ENCODE assay signal across 1 cellular context in the genomic region with DNA sequence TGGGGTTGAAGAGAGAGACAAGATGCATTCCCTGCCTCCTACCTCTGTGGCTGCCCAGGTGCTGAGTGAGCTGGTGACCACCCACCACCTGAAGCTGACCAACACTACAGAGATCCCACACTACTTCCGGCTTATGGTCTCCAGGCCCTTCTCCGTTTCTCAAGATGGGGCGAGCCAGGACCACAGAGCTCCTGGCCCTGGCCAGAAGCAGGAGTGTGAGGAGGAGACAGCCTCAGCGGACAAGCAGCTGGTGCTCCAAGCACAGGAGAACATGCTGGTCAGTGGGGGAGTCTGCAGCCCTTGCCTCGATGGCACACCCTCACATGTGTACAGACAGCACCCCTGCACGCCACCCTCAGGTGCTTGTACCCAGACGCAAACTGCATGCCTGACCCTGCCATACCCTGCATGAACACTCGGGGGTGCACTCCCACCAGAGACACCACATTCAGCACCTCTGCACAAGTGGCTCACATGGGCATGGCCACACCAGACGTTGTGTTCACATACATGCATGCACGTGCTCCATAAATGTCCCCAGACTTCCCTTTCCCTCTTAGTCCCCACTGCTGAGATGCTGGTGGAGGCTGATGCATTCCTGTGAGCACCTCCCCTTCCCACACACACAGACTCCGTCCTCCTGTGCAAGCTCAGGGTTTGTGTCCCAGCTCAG.
TF ChIP-seq lines count a peak whose summit lies in the region.

No MANE protein-coding gene starts in this region.

TF ChIP-seq in K562, 482 proteins besides CTCF, POLR2A, EP300 and RAD21 (continued from another document and continues in another):
- TF ChIP-seq, protein P1, sequence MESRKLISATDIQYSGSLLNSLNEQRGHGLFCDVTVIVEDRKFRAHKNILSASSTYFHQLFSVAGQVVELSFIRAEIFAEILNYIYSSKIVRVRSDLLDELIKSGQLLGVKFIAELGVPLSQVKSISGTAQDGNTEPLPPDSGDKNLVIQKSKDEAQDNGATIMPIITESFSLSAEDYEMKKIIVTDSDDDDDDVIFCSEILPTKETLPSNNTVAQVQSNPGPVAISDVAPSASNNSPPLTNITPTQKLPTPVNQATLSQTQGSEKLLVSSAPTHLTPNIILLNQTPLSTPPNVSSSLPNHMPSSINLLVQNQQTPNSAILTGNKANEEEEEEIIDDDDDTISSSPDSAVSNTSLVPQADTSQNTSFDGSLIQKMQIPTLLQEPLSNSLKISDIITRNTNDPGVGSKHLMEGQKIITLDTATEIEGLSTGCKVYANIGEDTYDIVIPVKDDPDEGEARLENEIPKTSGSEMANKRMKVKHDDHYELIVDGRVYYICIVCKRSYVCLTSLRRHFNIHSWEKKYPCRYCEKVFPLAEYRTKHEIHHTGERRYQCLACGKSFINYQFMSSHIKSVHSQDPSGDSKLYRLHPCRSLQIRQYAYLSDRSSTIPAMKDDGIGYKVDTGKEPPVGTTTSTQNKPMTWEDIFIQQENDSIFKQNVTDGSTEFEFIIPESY (CRISPR knock-in tag; IDR thresholded peaks at IDR 0.05) = no peak
- TF ChIP-seq, protein P2, sequence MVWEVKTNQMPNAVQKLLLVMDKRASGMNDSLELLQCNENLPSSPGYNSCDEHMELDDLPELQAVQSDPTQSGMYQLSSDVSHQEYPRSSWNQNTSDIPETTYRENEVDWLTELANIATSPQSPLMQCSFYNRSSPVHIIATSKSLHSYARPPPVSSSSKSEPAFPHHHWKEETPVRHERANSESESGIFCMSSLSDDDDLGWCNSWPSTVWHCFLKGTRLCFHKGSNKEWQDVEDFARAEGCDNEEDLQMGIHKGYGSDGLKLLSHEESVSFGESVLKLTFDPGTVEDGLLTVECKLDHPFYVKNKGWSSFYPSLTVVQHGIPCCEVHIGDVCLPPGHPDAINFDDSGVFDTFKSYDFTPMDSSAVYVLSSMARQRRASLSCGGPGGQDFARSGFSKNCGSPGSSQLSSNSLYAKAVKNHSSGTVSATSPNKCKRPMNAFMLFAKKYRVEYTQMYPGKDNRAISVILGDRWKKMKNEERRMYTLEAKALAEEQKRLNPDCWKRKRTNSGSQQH (CRISPR knock-in tag; IDR thresholded peaks at IDR 0.05) = 0 out of 2 replicates have a peak, but pooled peaks have one; percentile 34
- peak; percentile 19; the same call in 1 of the 2 replicates for TF ChIP-seq ARID2 (IDR thresholded peaks at IDR 0.05)
- TF ChIP-seq TCF3 (CRISPR knock-in tag; IDR thresholded peaks at IDR 0.05) = no peak
- no peak for TF ChIP-seq RFX1 (IDR thresholded peaks at IDR 0.05)
- TF ChIP-seq SUPT5H (IDR thresholded peaks at IDR 0.05) = peak; percentile 52
- TF ChIP-seq POLR2AphosphoS2 (IDR thresholded peaks at IDR 0.05; ENCODE audit: low read length) = peak; percentile 67; the same call in 1 of the 2 replicates
- no peak for TF ChIP-seq MTA3 (IDR thresholded peaks at IDR 0.05; ENCODE audit: borderline replicate concordance)
- peak; percentile 64; the same call in 1 of the 2 replicates for TF ChIP-seq CC2D1A (IDR thresholded peaks at IDR 0.05)
- 0 out of 2 replicates have a peak, but pooled peaks have one; percentile 8 for TF ChIP-seq GTF2F1 (IDR thresholded peaks at IDR 0.05; ENCODE audit: low read depth, low read length)
- 0 out of 2 replicates have a peak, but pooled peaks have one; percentile 24 for TF ChIP-seq PTBP1 (IDR thresholded peaks at IDR 0.05; ENCODE audit: low read depth, low read length)
- peak; percentile 43; the same call in 1 of the 2 replicates for TF ChIP-seq RBFOX2 (IDR thresholded peaks at IDR 0.05; ENCODE audit: low read depth, low read length)
- TF ChIP-seq, protein P3, sequence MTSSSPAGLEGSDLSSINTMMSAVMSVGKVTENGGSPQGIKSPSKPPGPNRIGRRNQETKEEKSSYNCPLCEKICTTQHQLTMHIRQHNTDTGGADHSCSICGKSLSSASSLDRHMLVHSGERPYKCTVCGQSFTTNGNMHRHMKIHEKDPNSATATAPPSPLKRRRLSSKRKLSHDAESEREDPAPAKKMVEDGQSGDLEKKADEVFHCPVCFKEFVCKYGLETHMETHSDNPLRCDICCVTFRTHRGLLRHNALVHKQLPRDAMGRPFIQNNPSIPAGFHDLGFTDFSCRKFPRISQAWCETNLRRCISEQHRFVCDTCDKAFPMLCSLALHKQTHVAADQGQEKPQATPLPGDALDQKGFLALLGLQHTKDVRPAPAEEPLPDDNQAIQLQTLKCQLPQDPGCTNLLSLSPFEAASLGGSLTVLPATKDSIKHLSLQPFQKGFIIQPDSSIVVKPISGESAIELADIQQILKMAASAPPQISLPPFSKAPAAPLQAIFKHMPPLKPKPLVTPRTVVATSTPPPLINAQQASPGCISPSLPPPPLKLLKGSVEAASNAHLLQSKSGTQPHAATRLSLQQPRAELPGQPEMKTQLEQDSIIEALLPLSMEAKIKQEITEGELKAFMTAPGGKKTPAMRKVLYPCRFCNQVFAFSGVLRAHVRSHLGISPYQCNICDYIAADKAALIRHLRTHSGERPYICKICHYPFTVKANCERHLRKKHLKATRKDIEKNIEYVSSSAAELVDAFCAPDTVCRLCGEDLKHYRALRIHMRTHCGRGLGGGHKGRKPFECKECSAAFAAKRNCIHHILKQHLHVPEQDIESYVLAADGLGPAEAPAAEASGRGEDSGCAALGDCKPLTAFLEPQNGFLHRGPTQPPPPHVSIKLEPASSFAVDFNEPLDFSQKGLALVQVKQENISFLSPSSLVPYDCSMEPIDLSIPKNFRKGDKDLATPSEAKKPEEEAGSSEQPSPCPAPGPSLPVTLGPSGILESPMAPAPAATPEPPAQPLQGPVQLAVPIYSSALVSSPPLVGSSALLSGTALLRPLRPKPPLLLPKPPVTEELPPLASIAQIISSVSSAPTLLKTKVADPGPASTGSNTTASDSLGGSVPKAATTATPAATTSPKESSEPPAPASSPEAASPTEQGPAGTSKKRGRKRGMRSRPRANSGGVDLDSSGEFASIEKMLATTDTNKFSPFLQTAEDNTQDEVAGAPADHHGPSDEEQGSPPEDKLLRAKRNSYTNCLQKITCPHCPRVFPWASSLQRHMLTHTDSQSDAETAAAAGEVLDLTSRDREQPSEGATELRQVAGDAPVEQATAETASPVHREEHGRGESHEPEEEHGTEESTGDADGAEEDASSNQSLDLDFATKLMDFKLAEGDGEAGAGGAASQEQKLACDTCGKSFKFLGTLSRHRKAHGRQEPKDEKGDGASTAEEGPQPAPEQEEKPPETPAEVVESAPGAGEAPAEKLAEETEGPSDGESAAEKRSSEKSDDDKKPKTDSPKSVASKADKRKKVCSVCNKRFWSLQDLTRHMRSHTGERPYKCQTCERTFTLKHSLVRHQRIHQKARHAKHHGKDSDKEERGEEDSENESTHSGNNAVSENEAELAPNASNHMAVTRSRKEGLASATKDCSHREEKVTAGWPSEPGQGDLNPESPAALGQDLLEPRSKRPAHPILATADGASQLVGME (CRISPR knock-in tag; IDR thresholded peaks at IDR 0.05) = 0 out of 2 replicates have a peak, but pooled peaks have one; percentile 21
- peak; percentile 45; the same call in 1 of the 2 replicates for TF ChIP-seq RB1 (IDR thresholded peaks at IDR 0.05; ENCODE audit: low read depth)
- TF ChIP-seq ZNF41 (CRISPR knock-in tag; conservative IDR thresholded peaks at IDR 0.05) = no peak
- TF ChIP-seq, protein P4, sequence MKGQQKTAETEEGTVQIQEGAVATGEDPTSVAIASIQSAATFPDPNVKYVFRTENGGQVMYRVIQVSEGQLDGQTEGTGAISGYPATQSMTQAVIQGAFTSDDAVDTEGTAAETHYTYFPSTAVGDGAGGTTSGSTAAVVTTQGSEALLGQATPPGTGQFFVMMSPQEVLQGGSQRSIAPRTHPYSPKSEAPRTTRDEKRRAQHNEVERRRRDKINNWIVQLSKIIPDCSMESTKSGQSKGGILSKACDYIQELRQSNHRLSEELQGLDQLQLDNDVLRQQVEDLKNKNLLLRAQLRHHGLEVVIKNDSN (CRISPR knock-in tag; IDR thresholded peaks at IDR 0.05) = peak; percentile 66
- no peak for TF ChIP-seq SMARCE1 (IDR thresholded peaks at IDR 0.05)
- TF ChIP-seq, protein P5, sequence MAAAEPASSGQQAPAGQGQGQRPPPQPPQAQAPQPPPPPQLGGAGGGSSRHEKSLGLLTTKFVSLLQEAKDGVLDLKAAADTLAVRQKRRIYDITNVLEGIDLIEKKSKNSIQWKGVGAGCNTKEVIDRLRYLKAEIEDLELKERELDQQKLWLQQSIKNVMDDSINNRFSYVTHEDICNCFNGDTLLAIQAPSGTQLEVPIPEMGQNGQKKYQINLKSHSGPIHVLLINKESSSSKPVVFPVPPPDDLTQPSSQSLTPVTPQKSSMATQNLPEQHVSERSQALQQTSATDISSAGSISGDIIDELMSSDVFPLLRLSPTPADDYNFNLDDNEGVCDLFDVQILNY (CRISPR knock-in tag; IDR thresholded peaks at IDR 0.05) = no peak
- TF ChIP-seq, protein P6, sequence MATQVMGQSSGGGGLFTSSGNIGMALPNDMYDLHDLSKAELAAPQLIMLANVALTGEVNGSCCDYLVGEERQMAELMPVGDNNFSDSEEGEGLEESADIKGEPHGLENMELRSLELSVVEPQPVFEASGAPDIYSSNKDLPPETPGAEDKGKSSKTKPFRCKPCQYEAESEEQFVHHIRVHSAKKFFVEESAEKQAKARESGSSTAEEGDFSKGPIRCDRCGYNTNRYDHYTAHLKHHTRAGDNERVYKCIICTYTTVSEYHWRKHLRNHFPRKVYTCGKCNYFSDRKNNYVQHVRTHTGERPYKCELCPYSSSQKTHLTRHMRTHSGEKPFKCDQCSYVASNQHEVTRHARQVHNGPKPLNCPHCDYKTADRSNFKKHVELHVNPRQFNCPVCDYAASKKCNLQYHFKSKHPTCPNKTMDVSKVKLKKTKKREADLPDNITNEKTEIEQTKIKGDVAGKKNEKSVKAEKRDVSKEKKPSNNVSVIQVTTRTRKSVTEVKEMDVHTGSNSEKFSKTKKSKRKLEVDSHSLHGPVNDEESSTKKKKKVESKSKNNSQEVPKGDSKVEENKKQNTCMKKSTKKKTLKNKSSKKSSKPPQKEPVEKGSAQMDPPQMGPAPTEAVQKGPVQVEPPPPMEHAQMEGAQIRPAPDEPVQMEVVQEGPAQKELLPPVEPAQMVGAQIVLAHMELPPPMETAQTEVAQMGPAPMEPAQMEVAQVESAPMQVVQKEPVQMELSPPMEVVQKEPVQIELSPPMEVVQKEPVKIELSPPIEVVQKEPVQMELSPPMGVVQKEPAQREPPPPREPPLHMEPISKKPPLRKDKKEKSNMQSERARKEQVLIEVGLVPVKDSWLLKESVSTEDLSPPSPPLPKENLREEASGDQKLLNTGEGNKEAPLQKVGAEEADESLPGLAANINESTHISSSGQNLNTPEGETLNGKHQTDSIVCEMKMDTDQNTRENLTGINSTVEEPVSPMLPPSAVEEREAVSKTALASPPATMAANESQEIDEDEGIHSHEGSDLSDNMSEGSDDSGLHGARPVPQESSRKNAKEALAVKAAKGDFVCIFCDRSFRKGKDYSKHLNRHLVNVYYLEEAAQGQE (CRISPR knock-in tag; IDR thresholded peaks at IDR 0.05; ENCODE audit: low read depth) = peak; percentile 66; the same call in 1 of the 2 replicates
- TF ChIP-seq SETDB1 (IDR thresholded peaks at IDR 0.05; ENCODE audit: low read length) = peak; percentile 34
- 0 out of 4 replicates have a peak, but pooled peaks of 1 of the 2 experiments have one; percentile 60 for TF ChIP-seq MAZ (CRISPR knock-in tag; conservative IDR thresholded peaks at IDR 0.05 in 1 of 2, IDR thresholded peaks at IDR 0.05 in 1 of 2)
- TF ChIP-seq, protein P7, sequence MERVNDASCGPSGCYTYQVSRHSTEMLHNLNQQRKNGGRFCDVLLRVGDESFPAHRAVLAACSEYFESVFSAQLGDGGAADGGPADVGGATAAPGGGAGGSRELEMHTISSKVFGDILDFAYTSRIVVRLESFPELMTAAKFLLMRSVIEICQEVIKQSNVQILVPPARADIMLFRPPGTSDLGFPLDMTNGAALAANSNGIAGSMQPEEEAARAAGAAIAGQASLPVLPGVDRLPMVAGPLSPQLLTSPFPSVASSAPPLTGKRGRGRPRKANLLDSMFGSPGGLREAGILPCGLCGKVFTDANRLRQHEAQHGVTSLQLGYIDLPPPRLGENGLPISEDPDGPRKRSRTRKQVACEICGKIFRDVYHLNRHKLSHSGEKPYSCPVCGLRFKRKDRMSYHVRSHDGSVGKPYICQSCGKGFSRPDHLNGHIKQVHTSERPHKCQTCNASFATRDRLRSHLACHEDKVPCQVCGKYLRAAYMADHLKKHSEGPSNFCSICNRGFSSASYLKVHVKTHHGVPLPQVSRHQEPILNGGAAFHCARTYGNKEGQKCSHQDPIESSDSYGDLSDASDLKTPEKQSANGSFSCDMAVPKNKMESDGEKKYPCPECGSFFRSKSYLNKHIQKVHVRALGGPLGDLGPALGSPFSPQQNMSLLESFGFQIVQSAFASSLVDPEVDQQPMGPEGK (CRISPR knock-in tag; IDR thresholded peaks at IDR 0.05; ENCODE audit: borderline replicate concordance) = 0 out of 2 replicates have a peak, but pooled peaks have one; percentile 31
- TF ChIP-seq TEAD1 (CRISPR knock-in tag; IDR thresholded peaks at IDR 0.05) = peak in 1 of 2 experiments; percentile 37; a peak in 1 of 4 replicates
- TF ChIP-seq BHLHE40 (IDR thresholded peaks at IDR 0.05; ENCODE audit: low read length) = peak; percentile 94
- TF ChIP-seq NR2C1 (IDR thresholded peaks at IDR 0.05) = no peak
- peak; percentile 51; the same call in 1 of the 2 replicates for TF ChIP-seq NR2C1 (tag; IDR thresholded peaks at IDR 0.05)
- 0 out of 2 replicates have a peak, but pooled peaks have one; percentile 47 for TF ChIP-seq FOXP1 (CRISPR knock-in tag; IDR thresholded peaks at IDR 0.05)
- TF ChIP-seq, protein P8, sequence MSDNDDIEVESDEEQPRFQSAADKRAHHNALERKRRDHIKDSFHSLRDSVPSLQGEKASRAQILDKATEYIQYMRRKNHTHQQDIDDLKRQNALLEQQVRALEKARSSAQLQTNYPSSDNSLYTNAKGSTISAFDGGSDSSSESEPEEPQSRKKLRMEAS (CRISPR knock-in tag; IDR thresholded peaks at IDR 0.05) = peak; percentile 92
- peak; percentile 31; the same call in 1 of the 2 replicates for TF ChIP-seq TEAD4 (IDR thresholded peaks at IDR 0.05; ENCODE audit: low read length)
- TF ChIP-seq TEAD4 (CRISPR knock-in tag; IDR thresholded peaks at IDR 0.05; ENCODE audit: borderline replicate concordance) = no peak
- TF ChIP-seq NFIX (CRISPR knock-in tag; IDR thresholded peaks at IDR 0.05; ENCODE audit: low read depth) = no peak
- peak; percentile 43; the same call in 1 of the 2 replicates for TF ChIP-seq POLR2G (IDR thresholded peaks at IDR 0.05; ENCODE audit: low read depth, low read length)
- 0 out of 2 replicates have a peak, but pooled peaks have one; percentile 33 for TF ChIP-seq GABPB1 (CRISPR knock-in tag; IDR thresholded peaks at IDR 0.05)
- TF ChIP-seq ZNF324 (CRISPR knock-in tag; IDR thresholded peaks at IDR 0.05) = no peak
- 0 out of 2 replicates have a peak, but pooled peaks have one; percentile 25 for TF ChIP-seq TOE1 (IDR thresholded peaks at IDR 0.05; ENCODE audit: borderline replicate concordance)
- TF ChIP-seq TOE1 (CRISPR knock-in tag; IDR thresholded peaks at IDR 0.05; ENCODE audit: borderline replicate concordance, low read depth) = 0 out of 2 replicates have a peak, but pooled peaks have one; percentile 9
- peak; percentile 45; the same call in 1 of the 2 replicates for TF ChIP-seq L3MBTL2 (IDR thresholded peaks at IDR 0.05)
- peak; percentile 76 for TF ChIP-seq HDGF (IDR thresholded peaks at IDR 0.05)
- no peak for TF ChIP-seq STAT5B (CRISPR knock-in tag; IDR thresholded peaks at IDR 0.05)
- TF ChIP-seq CREM (IDR thresholded peaks at IDR 0.05; ENCODE audit: low read depth) = peak; percentile 56; the same call in 1 of the 2 replicates
